2 cellular contexts compared by ENCODE assay signal in the genomic region with DNA sequence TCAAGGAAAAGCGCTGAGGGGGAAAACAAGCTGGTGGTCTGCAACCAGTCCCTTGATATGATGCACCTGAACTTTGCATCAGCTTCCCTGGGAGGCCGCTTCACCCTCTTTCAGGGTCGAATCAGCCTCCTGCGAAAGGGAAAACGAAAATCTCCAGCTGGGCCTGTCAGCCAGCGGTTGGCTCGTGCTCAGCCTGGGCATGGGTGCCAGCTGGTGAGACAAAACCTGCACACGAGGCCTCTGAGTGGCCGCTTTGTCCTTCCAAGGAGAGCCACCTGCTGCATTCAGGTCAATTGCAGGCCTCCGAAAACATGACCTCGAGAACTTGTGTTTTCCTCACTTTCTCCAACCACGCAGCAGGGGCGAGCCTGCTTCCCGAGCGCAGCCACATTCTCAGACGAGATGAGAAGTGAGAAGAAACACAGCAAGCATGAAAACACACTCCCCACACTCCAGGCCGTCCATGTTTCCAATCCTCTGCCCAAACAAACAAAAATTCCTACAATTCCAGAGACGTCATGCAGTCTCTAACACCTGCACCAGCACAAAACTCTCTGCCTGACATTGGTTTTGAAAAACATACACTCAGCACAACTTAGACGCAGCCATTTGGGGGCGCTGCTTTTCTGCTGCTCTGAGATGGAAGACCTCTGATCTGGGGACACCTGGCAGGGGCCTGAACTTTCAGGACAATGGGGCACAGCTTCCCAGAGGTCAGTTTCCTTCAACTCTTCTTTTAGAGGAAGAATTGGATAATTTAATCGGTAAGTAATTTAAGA.
TF ChIP-seq lines count a peak whose summit lies in the region.

No MANE protein-coding gene starts in this region.

TF ChIP-seq in HepG2, 621 proteins besides CTCF, POLR2A, EP300 and RAD21:
- TF ChIP-seq STAT5B (CRISPR knock-in tag; IDR thresholded peaks at IDR 0.05) = no peak
- TF ChIP-seq STAG1 (CRISPR knock-in tag; IDR thresholded peaks at IDR 0.05) = peak; percentile 30

TF ChIP-seq in K562, 482 proteins besides CTCF, POLR2A, EP300 and RAD21:
- TF ChIP-seq ZNF316 (IDR thresholded peaks at IDR 0.05) (peak; percentile 58), C11orf30 (IDR thresholded peaks at IDR 0.05; ENCODE audit: low read depth) (peak; percentile 30; the same call in 1 of the 2 replicates)
- TF ChIP-seq, protein P1, sequence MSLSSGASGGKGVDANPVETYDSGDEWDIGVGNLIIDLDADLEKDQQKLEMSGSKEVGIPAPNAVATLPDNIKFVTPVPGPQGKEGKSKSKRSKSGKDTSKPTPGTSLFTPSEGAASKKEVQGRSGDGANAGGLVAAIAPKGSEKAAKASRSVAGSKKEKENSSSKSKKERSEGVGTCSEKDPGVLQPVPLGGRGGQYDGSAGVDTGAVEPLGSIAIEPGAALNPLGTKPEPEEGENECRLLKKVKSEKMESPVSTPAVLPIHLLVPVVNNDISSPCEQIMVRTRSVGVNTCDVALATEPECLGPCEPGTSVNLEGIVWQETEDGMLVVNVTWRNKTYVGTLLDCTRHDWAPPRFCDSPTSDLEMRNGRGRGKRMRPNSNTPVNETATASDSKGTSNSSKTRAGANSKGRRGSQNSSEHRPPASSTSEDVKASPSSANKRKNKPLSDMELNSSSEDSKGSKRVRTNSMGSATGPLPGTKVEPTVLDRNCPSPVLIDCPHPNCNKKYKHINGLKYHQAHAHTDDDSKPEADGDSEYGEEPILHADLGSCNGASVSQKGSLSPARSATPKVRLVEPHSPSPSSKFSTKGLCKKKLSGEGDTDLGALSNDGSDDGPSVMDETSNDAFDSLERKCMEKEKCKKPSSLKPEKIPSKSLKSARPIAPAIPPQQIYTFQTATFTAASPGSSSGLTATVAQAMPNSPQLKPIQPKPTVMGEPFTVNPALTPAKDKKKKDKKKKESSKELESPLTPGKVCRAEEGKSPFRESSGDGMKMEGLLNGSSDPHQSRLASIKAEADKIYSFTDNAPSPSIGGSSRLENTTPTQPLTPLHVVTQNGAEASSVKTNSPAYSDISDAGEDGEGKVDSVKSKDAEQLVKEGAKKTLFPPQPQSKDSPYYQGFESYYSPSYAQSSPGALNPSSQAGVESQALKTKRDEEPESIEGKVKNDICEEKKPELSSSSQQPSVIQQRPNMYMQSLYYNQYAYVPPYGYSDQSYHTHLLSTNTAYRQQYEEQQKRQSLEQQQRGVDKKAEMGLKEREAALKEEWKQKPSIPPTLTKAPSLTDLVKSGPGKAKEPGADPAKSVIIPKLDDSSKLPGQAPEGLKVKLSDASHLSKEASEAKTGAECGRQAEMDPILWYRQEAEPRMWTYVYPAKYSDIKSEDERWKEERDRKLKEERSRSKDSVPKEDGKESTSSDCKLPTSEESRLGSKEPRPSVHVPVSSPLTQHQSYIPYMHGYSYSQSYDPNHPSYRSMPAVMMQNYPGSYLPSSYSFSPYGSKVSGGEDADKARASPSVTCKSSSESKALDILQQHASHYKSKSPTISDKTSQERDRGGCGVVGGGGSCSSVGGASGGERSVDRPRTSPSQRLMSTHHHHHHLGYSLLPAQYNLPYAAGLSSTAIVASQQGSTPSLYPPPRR (CRISPR knock-in tag; IDR thresholded peaks at IDR 0.05; ENCODE audit: borderline replicate concordance) = no peak
